ENCODE assay signal across 37 cellular contexts in genomic region chr2:169119816-169120215, GRCh38. TPM values are rescaled to one million over a fixed set of nuclear protein-coding genes. Genes with fewer than 3 reads are reported as not detected.
"Had no signal": no experiment of that assay in that cellular context is flagged by ENCODE, and none has a peak within 500 bp of the region (broad histone marks: within the 10 kb centered on the region; RNA-seq: fewer than 3 reads in every experiment).

No MANE protein-coding gene starts in this region.

- H3K27ac Mint-ChIP-seq: activated CD4-positive, alpha-beta memory T cell treated with anti-CD3 and anti-CD28 coated beads, Interleukin-2, amount 10 ng/mL, durations not matched to agents 7 days and 5 days; activated CD8-positive, alpha-beta memory T cell treated with anti-CD3 and anti-CD28 coated beads, Interleukin-2, amount 10 ng/mL, durations not matched to agents 7 days and 5 days; activated naive CD4-positive, alpha-beta T cell treated with anti-CD3 and anti-CD28 coated beads, Interleukin-2, amount 10 ng/mL, durations not matched to agents 7 days and 5 days; activated naive CD8-positive, alpha-beta T cell; activated naive CD8-positive, alpha-beta T cell treated with anti-CD3 and anti-CD28 coated beads, Interleukin-2, amount 50 U/mL, for 24 hours had no signal

- H3K9me3 ChIP-seq: breast epithelium, Peyer's patch had no signal

- H3K36me3 Mint-ChIP-seq: activated CD8-positive, alpha-beta memory T cell treated with anti-CD3 and anti-CD28 coated beads, Interleukin-2, amount 10 ng/mL, durations not matched to agents 7 days and 5 days; activated naive CD4-positive, alpha-beta T cell treated with anti-CD3 and anti-CD28 coated beads, Interleukin-2, amount 10 ng/mL, durations not matched to agents 7 days and 5 days; activated naive CD8-positive, alpha-beta T cell had no signal

- DNase-seq: activated CD4-positive, alpha-beta memory T cell treated with anti-CD3 and anti-CD28 coated beads, Interleukin-2, amount 10 ng/mL, durations not matched to agents 7 days and 5 days; activated CD4-positive, alpha-beta T cell treated with anti-CD3 and anti-CD28 coated beads for 1 hour; activated CD4-positive, alpha-beta T cell treated with anti-CD3 and anti-CD28 coated beads for 48 hours; activated CD4-positive, CD25-positive, alpha-beta regulatory T cell; activated CD8-positive, alpha-beta memory T cell treated with anti-CD3 and anti-CD28 coated beads for 24 hours; activated CD8-positive, alpha-beta memory T cell treated with anti-CD3 and anti-CD28 coated beads, Interleukin-2, amount 10 ng/mL, durations not matched to agents 7 days and 5 days; activated CD8-positive, alpha-beta memory T cell treated with anti-CD3 and anti-CD28 coated beads, Interleukin-2, amount 50 U/mL, for 48 hours; activated effector memory CD4-positive, alpha-beta T cell treated with Interleukin-2 at 50 U/mL for 16 hours; activated naive CD4-positive, alpha-beta T cell treated with anti-CD3 and anti-CD28 coated beads, Interleukin-2, amount 10 ng/mL, durations not matched to agents 7 days and 5 days; activated naive CD8-positive, alpha-beta T cell treated with anti-CD3 and anti-CD28 coated beads, Interleukin-2, amount 50 U/mL, for 24 hours; activated T-cell treated with anti-CD3 and anti-CD28 coated beads, Interleukin-2, amount 50 U/mL, for 48 hours; anterior cingulate cortex; caudate nucleus; cerebellar nuclear complex; Karpas-422; NCI-H1048; NCI-H1105 treated with DMSO at 0.1 percent for 48 hours; NCI-H1436; NCI-H1694; NCI-H1930; NCI-H345; NCI-H526; NCI-H748 treated with DMSO at 0.1 percent for 48 hours; NK-92 treated with Interleukin-12 subunit alpha and Interleukin-12 subunit beta, amount 100 ng/mL, for 24 hours; Peyer's patch; SIG-M5; SW 1271; T-helper 1 cell; T-helper 2 cell; T-helper 9 cell; WERI-Rb-1 had no signal

- H3K9me3 Mint-ChIP-seq: activated CD4-positive, alpha-beta memory T cell treated with anti-CD3 and anti-CD28 coated beads, Interleukin-2, amount 10 ng/mL, durations not matched to agents 7 days and 5 days; activated naive CD4-positive, alpha-beta T cell treated with anti-CD3 and anti-CD28 coated beads, Interleukin-2, amount 10 ng/mL, durations not matched to agents 7 days and 5 days had no signal

- H3K27ac ChIP-seq: Peyer's patch, RWPE1, WERI-Rb-1 had no signal

- H3K4me3 Mint-ChIP-seq: activated CD4-positive, alpha-beta memory T cell treated with anti-CD3 and anti-CD28 coated beads, Interleukin-2, amount 10 ng/mL, durations not matched to agents 7 days and 5 days; activated CD8-positive, alpha-beta memory T cell treated with anti-CD3 and anti-CD28 coated beads, Interleukin-2, amount 10 ng/mL, durations not matched to agents 7 days and 5 days; activated naive CD4-positive, alpha-beta T cell treated with anti-CD3 and anti-CD28 coated beads, Interleukin-2, amount 10 ng/mL, durations not matched to agents 7 days and 5 days; activated naive CD8-positive, alpha-beta T cell; activated naive CD8-positive, alpha-beta T cell treated with anti-CD3 and anti-CD28 coated beads, Interleukin-2, amount 50 U/mL, for 24 hours had no signal

- H3K27me3 ChIP-seq: breast epithelium, Peyer's patch had no signal

- H3K4me3 ChIP-seq: breast epithelium, Peyer's patch had no signal

- H3K4me1 Mint-ChIP-seq: activated CD4-positive, alpha-beta memory T cell treated with anti-CD3 and anti-CD28 coated beads, Interleukin-2, amount 10 ng/mL, durations not matched to agents 7 days and 5 days; activated CD8-positive, alpha-beta memory T cell treated with anti-CD3 and anti-CD28 coated beads, Interleukin-2, amount 10 ng/mL, durations not matched to agents 7 days and 5 days; activated naive CD4-positive, alpha-beta T cell treated with anti-CD3 and anti-CD28 coated beads, Interleukin-2, amount 10 ng/mL, durations not matched to agents 7 days and 5 days; activated naive CD8-positive, alpha-beta T cell treated with anti-CD3 and anti-CD28 coated beads, Interleukin-2, amount 50 U/mL, for 24 hours had no signal

- H3K4me1 ChIP-seq: Peyer's patch had no signal

- H3K36me3 ChIP-seq: breast epithelium, Peyer's patch, WERI-Rb-1 had no signal

- ATAC-seq: activated CD8-positive, alpha-beta memory T cell treated with anti-CD3 and anti-CD28 coated beads, Interleukin-2, amount 10 ng/mL, durations not matched to agents 7 days and 5 days; activated naive CD8-positive, alpha-beta T cell treated with anti-CD3 and anti-CD28 coated beads, Interleukin-2, amount 50 U/mL, for 24 hours; PC-3; Right ventricle myocardium inferior had no signal

RNA-seq across cellular contexts. Expression of gene DHRS9, which starts 50.5 kb away (rescaled TPM):
- total RNA-seq: activated CD4-positive, alpha-beta memory T cell treated with anti-CD3 and anti-CD28 coated beads, Interleukin-2, amount 10 ng/mL, durations not matched to agents 7 days and 5 days; activated CD8-positive, alpha-beta memory T cell treated with anti-CD3 and anti-CD28 coated beads, Interleukin-2, amount 10 ng/mL, durations not matched to agents 7 days and 5 days; NCI-H460 had no signal
